In the genomic region with DNA sequence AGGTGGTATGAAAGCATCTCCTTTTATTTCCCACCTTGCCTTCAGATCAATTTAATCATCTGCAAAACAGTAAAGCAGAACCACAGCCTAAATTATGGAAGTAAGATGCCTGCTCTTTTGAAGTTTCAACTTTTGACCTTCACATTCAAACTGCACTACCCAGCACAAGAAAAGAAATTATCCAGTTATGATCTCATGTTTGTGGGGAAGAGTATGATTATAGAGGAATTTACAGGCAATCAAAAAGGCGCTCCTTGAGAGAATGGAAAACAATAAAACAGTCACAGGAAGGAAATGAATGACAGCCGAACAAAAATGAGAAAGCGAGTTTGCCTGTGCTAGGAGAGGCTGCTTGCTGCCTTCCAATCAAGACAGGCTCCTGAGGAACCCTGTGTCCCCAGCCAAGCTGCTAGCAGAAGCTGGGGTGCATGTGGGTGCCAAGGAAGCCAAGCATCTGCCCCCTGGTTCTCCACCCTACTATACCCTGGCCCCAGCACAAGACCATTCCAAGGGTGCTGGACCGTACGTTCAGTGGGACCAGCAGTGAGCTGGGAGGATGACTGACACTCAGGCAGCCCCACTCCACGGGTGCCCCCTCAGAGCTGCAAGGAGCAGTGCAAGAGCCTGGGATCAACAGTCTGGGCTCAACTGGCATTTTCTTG, we compare ENCODE assay signal across 12 cellular contexts. TPM values are rescaled to one million over a fixed set of nuclear protein-coding genes. Genes with fewer than 3 reads are reported as not detected.
DNase-seq lines count a peak whose midpoint lies in the region; ATAC-seq, FAIRE-seq and TF ChIP-seq lines count a peak whose summit lies in the region.
"Had no signal": no experiment of that assay in that cellular context is flagged by ENCODE, and none has a peak within 500 bp of the region (broad histone marks: within the 10 kb centered on the region; RNA-seq: fewer than 3 reads in every experiment).

No MANE protein-coding gene starts in this region.

- H3K27ac Mint-ChIP-seq in HFFc6 = peak overlapping the region; percentile 98
- H3K27ac Mint-ChIP-seq in immature natural killer cell = no peak overlapping the region

- H3K4me1 ChIP-seq in A549 (0 out of 3 replicates have a peak, but pooled peaks cover 6% of the 10 kb centered on the region), adipocyte (ENCODE audit: control insufficient read depth, insufficient read depth, low read length) (no peaks in the 10 kb centered on the region)
- H3K4me1 ChIP-seq: colonic mucosa had no signal

- TF ChIP-seq CTCF in A549 (IDR thresholded peaks at IDR 0.05) (no peak), HFFc6 (IDR thresholded peaks at IDR 0.05) (no peak)

- H3K4me3 Mint-ChIP-seq in HFFc6 (peak overlapping the region; percentile 82), immature natural killer cell (no peak overlapping the region)

- no peaks in the 10 kb centered on the region for H3K27me3 ChIP-seq in adipocyte (replicated peaks; ENCODE audit: control insufficient read depth, insufficient read depth, low read length)
- H3K27me3 ChIP-seq: BLaER1, colonic mucosa, sigmoid colon had no signal

- peaks cover 1% of the 10 kb centered on the region; the same call in 1 of the 2 replicates for H3K27me3 Mint-ChIP-seq in HFFc6 (ENCODE audit: insufficient read depth)
- H3K27me3 Mint-ChIP-seq in immature natural killer cell (ENCODE audit: low read depth in 3 of 3) = peaks cover 0 to 2% (median 0%) of the 10 kb centered on the region in 3 donors

- H3K36me3 Mint-ChIP-seq in HFFc6 (ENCODE audit: low read depth) (peaks cover 27% of the 10 kb centered on the region), immature natural killer cell (peaks cover 21 to 33% (median 23%) of the 10 kb centered on the region in 3 donors)

- peaks cover 12% of the 10 kb centered on the region; the same call in 1 of the 2 replicates for H3K9me3 Mint-ChIP-seq in HFFc6
- no peaks in the 10 kb centered on the region for H3K9me3 Mint-ChIP-seq in immature natural killer cell

- H3K4me1 Mint-ChIP-seq in HFFc6 (ENCODE audit: low read depth) = peaks cover 24% of the 10 kb centered on the region
- H3K4me1 Mint-ChIP-seq in immature natural killer cell = no peaks in the 10 kb centered on the region

- peaks cover 34% of the 10 kb centered on the region for H3K36me3 ChIP-seq in adipocyte (ENCODE audit: control insufficient read depth, insufficient read depth, low read length, severe bottlenecking)
- H3K36me3 ChIP-seq: colonic mucosa had no signal

- no peak overlapping the region for H3K4me2 ChIP-seq in A549
- H3K4me2 ChIP-seq: BLaER1 had no signal

- FAIRE-seq in A549 (lab: Jason Lieb, UNC) = peak; percentile 95

- CTCF ChIA-PET in A549 (lab: Yijun Ruan, JAX) = interaction anchor here (0.8 to 1.5 kb wide), 4 partner anchors 15 to 298 kb away, joined by 3 to 5 read pairs (median 4); no protein-coding TSS in a partner anchor

- no peak for TF ChIP-seq RAD21 in A549 (conservative IDR thresholded peaks at IDR 0.05 in 1 of 2, IDR thresholded peaks at IDR 0.05 in 1 of 2)

- no peak overlapping the region for H3K9ac ChIP-seq in adipocyte (ENCODE audit: low read length)
- H3K9ac ChIP-seq: BLaER1 had no signal

- H3K9me3 ChIP-seq in A549 = 0 out of 3 replicates have a peak, but pooled peaks cover 2% of the 10 kb centered on the region
- peaks cover 4% of the 10 kb centered on the region for H3K9me3 ChIP-seq in adipocyte (ENCODE audit: control insufficient read depth, low read length)
- H3K9me3 ChIP-seq: BLaER1, colonic mucosa, sigmoid colon had no signal

- ATAC-seq in A549 (no peak; a peak in 1 of 6 replicates), GM18868 (IDR thresholded peaks at IDR 0.05; ENCODE audit: unreplicated experiment) (no peak)

- POLR2A ChIA-PET in A549 (lab: Yijun Ruan, JAX) = no interaction called here

- TF ChIP-seq POLR2A in A549 (IDR thresholded peaks at IDR 0.05; ENCODE audit: low read length) = no peak

- WGBS in A549 (ENCODE audit: missing lambda C conversion rate) = 78% methylated on average over 6 of the region's 6 CpGs

- no peak for DNase-seq in A549 (ENCODE audit: low read depth in 1 of 2, low spot score in 1 of 2)
- peak; percentile 70 for DNase-seq in HFFc6
- DNase-seq in adipocyte (ENCODE audit: low read depth) = peak; percentile 38
- DNase-seq in iris pigment epithelial cell (ENCODE audit: low read depth) = peak; percentile 68
- no peak for DNase-seq in DMS114 treated with DMSO at 0.1 percent for 48 hours (lab: John Stamatoyannopoulos, UW; ENCODE audit: unreplicated experiment)
- no peak for DNase-seq in immature natural killer cell
- DNase-seq in NCI-H1092 treated with DMSO at 0.1 percent for 48 hours (lab: John Stamatoyannopoulos, UW) = no peak
- DNase-seq: colonic mucosa; NK-92 treated with Interleukin-12 subunit alpha and Interleukin-12 subunit beta, amount 100 ng/mL, for 24 hours; sigmoid colon had no signal

- no peak overlapping the region for H3K27ac ChIP-seq in A549
- H3K27ac ChIP-seq: BLaER1, colonic mucosa, sigmoid colon had no signal

- H3K4me3 ChIP-seq in A549 (no peak overlapping the region), adipocyte (ENCODE audit: low read length) (no peak overlapping the region)
- H3K4me3 ChIP-seq: BLaER1, colonic mucosa, sigmoid colon had no signal

- TF ChIP-seq EP300 in A549 (IDR thresholded peaks at IDR 0.05) = no peak

TF ChIP-seq in A549, 52 proteins besides CTCF, POLR2A, EP300 and RAD21:
- TF ChIP-seq MAZ (IDR thresholded peaks at IDR 0.05; ENCODE audit: borderline replicate concordance, low read depth, low read length) = no peak
- no peak for TF ChIP-seq SMC3 (IDR thresholded peaks at IDR 0.05)
- no peak for TF ChIP-seq HEYL (CRISPR knock-in tag; IDR thresholded peaks at IDR 0.05)
- no peak for TF ChIP-seq PHF8 (IDR thresholded peaks at IDR 0.05; ENCODE audit: borderline replicate concordance, low read depth)
- TF ChIP-seq, protein P1, sequence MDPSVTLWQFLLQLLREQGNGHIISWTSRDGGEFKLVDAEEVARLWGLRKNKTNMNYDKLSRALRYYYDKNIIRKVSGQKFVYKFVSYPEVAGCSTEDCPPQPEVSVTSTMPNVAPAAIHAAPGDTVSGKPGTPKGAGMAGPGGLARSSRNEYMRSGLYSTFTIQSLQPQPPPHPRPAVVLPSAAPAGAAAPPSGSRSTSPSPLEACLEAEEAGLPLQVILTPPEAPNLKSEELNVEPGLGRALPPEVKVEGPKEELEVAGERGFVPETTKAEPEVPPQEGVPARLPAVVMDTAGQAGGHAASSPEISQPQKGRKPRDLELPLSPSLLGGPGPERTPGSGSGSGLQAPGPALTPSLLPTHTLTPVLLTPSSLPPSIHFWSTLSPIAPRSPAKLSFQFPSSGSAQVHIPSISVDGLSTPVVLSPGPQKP (IDR thresholded peaks at IDR 0.05; ENCODE audit: low read depth, low read length) = no peak
- no peak for TF ChIP-seq SREBF2 (IDR thresholded peaks at IDR 0.05)
- no peak for TF ChIP-seq FOXS1 (CRISPR knock-in tag; IDR thresholded peaks at IDR 0.05)
- TF ChIP-seq ZNF302 (CRISPR knock-in tag; IDR thresholded peaks at IDR 0.05) = no peak
- no peak for TF ChIP-seq EHMT2 (IDR thresholded peaks at IDR 0.05; ENCODE audit: low read depth)
- TF ChIP-seq CEBPB (IDR thresholded peaks at IDR 0.05) = no peak
- no peak for TF ChIP-seq CBX2 (IDR thresholded peaks at IDR 0.05; ENCODE audit: borderline replicate concordance, low read depth)
- no peak for TF ChIP-seq RCOR1 (IDR thresholded peaks at IDR 0.05; ENCODE audit: low read depth, low read length)
- TF ChIP-seq, protein P2, sequence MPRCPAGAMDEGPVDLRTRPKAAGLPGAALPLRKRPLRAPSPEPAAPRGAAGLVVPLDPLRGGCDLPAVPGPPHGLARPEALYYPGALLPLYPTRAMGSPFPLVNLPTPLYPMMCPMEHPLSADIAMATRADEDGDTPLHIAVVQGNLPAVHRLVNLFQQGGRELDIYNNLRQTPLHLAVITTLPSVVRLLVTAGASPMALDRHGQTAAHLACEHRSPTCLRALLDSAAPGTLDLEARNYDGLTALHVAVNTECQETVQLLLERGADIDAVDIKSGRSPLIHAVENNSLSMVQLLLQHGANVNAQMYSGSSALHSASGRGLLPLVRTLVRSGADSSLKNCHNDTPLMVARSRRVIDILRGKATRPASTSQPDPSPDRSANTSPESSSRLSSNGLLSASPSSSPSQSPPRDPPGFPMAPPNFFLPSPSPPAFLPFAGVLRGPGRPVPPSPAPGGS (IDR thresholded peaks at IDR 0.05) = no peak
- TF ChIP-seq, protein P3, sequence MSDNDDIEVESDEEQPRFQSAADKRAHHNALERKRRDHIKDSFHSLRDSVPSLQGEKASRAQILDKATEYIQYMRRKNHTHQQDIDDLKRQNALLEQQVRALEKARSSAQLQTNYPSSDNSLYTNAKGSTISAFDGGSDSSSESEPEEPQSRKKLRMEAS (IDR thresholded peaks at IDR 0.05) = no peak
- no peak for TF ChIP-seq HOXB5 (CRISPR knock-in tag; IDR thresholded peaks at IDR 0.05)

RNA-seq across cellular contexts. Expression of a gene that starts 47.8 kb away (rescaled TPM):
- 85.5 and 99.5 TPM in 2 replicates for polyA plus RNA-seq in A549 (2011; rRNA removed)
- polyA plus RNA-seq in A549 (2012; cell fraction: cytosol; rRNA removed) = 169 and 214 TPM in 2 replicates
- 201 and 265 TPM in 2 replicates for polyA plus RNA-seq in A549 (2012; cell fraction: nucleus; rRNA removed)
- polyA plus RNA-seq in A549 (2017; fragmentation: RNase III; extraction: RNeasy Plus Mini Kit Qiagen cat#74134 plus additional on column Dnase treatment) = 85.3 to 100 TPM (median 95.5 TPM) in 3 replicates
- polyA minus RNA-seq in A549 (2011; rRNA and poly(A)+ RNA removed) = 85.7 and 95.8 TPM in 2 replicates
- 10 to 100 TPM; 57.0 to 76.9 (median 67.6) TPM for total RNA-seq in HFFc6 (2021; fragmentation: NEBNext Ultra II Directional; extraction: Animal tissue kit (Norgen Biotek cat#: 25700))
- polyA plus RNA-seq in immature natural killer cell = 100 to 1,000 TPM; 135 to 181 (median 142) TPM

Comparison
In these comparisons a context has a peak if more than half of its experiments do, and no peak if none do; other contexts are left out.
1. DNase-seq: peak in HFFc6 (single experiment), adipocyte (single experiment) and iris pigment epithelial cell (single experiment); none in A549 (0 of 2), DMS114 treated with DMSO at 0.1 percent for 48 hours (single experiment), immature natural killer cell (0 of 3) and NCI-H1092 treated with DMSO at 0.1 percent for 48 hours (single experiment).